1 cellular context compared by ENCODE assay signal in the genomic region with DNA sequence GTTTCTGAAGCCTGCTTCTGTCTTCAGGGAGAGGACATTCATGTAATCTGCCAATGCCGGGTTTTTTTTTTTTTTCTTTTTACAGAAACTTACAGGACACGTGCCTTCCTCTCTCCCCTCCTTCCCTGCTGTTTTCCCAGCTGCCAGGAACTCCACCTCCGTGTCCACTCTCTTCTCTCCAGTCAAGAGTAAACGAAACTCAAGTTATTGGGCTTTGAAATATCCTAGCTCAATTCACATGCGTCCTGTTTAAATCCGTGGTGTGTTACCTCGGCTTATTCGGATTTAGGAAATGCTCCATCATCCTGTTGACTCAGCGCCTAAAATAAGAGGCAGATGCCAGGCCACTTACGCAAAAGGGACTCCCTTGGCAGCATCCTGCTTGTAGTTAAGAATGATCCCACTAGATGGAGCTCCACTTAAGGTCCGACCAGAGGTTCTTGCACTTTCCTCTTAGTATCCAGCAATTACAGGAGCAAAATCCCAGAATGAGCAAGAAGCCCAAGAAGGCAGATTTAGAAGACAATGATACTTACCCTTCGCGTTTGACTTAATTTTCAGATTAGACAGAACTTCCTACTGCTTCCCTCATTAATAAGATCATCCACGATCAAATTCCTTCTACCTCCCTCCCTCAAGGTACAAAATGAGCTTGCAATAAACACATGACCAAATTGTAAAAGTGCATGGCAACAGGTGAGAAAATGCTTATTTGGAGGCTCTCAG.
TF ChIP-seq lines count a peak whose summit lies in the region.

No MANE protein-coding gene starts in this region.

TF ChIP-seq in WTC11, 78 proteins besides CTCF, POLR2A, EP300 and RAD21 (continued from another document):
- TF ChIP-seq, protein P1, sequence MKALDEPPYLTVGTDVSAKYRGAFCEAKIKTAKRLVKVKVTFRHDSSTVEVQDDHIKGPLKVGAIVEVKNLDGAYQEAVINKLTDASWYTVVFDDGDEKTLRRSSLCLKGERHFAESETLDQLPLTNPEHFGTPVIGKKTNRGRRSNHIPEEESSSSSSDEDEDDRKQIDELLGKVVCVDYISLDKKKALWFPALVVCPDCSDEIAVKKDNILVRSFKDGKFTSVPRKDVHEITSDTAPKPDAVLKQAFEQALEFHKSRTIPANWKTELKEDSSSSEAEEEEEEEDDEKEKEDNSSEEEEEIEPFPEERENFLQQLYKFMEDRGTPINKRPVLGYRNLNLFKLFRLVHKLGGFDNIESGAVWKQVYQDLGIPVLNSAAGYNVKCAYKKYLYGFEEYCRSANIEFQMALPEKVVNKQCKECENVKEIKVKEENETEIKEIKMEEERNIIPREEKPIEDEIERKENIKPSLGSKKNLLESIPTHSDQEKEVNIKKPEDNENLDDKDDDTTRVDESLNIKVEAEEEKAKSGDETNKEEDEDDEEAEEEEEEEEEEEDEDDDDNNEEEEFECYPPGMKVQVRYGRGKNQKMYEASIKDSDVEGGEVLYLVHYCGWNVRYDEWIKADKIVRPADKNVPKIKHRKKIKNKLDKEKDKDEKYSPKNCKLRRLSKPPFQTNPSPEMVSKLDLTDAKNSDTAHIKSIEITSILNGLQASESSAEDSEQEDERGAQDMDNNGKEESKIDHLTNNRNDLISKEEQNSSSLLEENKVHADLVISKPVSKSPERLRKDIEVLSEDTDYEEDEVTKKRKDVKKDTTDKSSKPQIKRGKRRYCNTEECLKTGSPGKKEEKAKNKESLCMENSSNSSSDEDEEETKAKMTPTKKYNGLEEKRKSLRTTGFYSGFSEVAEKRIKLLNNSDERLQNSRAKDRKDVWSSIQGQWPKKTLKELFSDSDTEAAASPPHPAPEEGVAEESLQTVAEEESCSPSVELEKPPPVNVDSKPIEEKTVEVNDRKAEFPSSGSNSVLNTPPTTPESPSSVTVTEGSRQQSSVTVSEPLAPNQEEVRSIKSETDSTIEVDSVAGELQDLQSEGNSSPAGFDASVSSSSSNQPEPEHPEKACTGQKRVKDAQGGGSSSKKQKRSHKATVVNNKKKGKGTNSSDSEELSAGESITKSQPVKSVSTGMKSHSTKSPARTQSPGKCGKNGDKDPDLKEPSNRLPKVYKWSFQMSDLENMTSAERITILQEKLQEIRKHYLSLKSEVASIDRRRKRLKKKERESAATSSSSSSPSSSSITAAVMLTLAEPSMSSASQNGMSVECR (CRISPR knock-in tag; IDR thresholded peaks at IDR 0.05; ENCODE audit: borderline replicate concordance) = no peak
- TF ChIP-seq ELF4 (CRISPR knock-in tag; IDR thresholded peaks at IDR 0.05; ENCODE audit: low read depth) (no peak), SP1 (CRISPR knock-in tag; conservative IDR thresholded peaks at IDR 0.05) (0 out of 2 replicates have a peak, but pooled peaks have one; percentile 37), ZNF219 (CRISPR knock-in tag; IDR thresholded peaks at IDR 0.05; ENCODE audit: borderline replicate concordance) (no peak)
- TF ChIP-seq, protein P2, sequence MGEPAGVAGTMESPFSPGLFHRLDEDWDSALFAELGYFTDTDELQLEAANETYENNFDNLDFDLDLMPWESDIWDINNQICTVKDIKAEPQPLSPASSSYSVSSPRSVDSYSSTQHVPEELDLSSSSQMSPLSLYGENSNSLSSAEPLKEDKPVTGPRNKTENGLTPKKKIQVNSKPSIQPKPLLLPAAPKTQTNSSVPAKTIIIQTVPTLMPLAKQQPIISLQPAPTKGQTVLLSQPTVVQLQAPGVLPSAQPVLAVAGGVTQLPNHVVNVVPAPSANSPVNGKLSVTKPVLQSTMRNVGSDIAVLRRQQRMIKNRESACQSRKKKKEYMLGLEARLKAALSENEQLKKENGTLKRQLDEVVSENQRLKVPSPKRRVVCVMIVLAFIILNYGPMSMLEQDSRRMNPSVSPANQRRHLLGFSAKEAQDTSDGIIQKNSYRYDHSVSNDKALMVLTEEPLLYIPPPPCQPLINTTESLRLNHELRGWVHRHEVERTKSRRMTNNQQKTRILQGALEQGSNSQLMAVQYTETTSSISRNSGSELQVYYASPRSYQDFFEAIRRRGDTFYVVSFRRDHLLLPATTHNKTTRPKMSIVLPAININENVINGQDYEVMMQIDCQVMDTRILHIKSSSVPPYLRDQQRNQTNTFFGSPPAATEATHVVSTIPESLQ (CRISPR knock-in tag; IDR thresholded peaks at IDR 0.05) = no peak
- TF ChIP-seq, protein P3, sequence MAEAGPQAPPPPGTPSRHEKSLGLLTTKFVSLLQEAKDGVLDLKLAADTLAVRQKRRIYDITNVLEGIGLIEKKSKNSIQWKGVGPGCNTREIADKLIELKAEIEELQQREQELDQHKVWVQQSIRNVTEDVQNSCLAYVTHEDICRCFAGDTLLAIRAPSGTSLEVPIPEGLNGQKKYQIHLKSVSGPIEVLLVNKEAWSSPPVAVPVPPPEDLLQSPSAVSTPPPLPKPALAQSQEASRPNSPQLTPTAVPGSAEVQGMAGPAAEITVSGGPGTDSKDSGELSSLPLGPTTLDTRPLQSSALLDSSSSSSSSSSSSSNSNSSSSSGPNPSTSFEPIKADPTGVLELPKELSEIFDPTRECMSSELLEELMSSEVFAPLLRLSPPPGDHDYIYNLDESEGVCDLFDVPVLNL (CRISPR knock-in tag; IDR thresholded peaks at IDR 0.05; ENCODE audit: borderline replicate concordance, low read depth) = no peak
- TF ChIP-seq, protein P4, sequence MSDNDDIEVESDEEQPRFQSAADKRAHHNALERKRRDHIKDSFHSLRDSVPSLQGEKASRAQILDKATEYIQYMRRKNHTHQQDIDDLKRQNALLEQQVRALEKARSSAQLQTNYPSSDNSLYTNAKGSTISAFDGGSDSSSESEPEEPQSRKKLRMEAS (CRISPR knock-in tag; IDR thresholded peaks at IDR 0.05) = peak; percentile 40; the same call in 1 of the 2 replicates
